ENCODE assay signal across 8 cellular contexts in the genomic region with DNA sequence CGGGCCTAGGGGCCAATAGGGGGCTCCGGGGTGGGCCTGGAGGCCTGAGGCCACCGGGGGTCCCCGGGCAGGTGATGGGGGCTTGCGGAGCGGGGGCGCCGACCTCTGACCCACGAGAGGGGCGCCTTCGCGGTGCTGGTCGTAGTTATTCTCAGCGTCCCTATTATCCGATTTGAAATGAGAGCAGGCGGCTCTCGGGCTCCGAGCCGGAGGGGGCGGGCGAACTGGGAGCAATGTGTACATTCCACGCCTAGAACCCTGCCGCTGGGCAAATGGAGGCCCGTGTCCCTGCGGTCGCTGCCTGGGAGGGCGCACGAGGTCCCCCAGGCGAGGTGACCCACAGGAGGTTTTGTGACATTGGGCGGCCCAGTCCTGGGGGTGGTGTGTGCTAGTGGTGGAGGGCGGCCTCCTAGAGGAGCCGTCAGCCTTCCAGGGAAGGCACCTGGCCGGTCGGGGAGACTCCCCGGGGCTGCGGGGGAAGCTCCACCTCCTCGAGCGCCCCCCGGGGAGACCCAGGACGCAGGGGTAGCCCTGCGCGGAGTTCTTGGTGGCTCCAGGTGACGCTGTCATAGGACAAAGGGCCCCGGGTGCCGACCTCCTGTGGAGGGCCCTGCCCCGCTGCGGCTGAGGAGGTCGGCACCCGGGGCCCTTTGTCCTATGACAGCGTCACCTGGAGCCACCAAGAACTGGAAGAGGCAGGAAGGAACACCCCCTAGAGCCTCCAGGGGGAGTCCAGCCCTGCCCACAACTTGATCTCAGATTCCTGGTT.
DNase-seq lines count a peak whose midpoint lies in the region; ATAC-seq and TF ChIP-seq lines count a peak whose summit lies in the region.

No MANE protein-coding gene starts in this region.

- H3K36me3 Mint-ChIP-seq in activated T-cell treated with anti-CD3 and anti-CD28 coated beads, Interleukin-2, amount 50 U/mL, for 24 hours (ENCODE audit: low read depth): peaks cover 58% of the 10 kb centered on the region
- peaks cover 34% of the 10 kb centered on the region for H3K36me3 Mint-ChIP-seq in nephron progenitor cell (ENCODE audit: low read depth)

- no peaks in the 10 kb centered on the region for H3K9me2 ChIP-seq in DOHH2 (replicated peaks; ENCODE audit: control insufficient read depth, low read length)

- TF ChIP-seq POLR2A in upper lobe of left lung (IDR thresholded peaks at IDR 0.05): peak in 1 of 4 donors; percentile 1

- H3K4me1 ChIP-seq in DOHH2 (ENCODE audit: control insufficient read depth, low read length): peaks cover 12% of the 10 kb centered on the region
- H3K4me1 ChIP-seq in HAP-1: peaks cover 8% of the 10 kb centered on the region
- H3K4me1 ChIP-seq in upper lobe of left lung: peaks cover 0 to 30% (median 10%) of the 10 kb centered on the region in 4 donors

- H3K27ac ChIP-seq in DOHH2 (ENCODE audit: low read depth, low read length): peak overlapping the region; percentile 70
- peak overlapping the region; percentile 87 to 94 (median 91) for H3K27ac ChIP-seq in upper lobe of left lung

- H3K4me1 Mint-ChIP-seq in activated T-cell treated with anti-CD3 and anti-CD28 coated beads, Interleukin-2, amount 50 U/mL, for 24 hours (ENCODE audit: low read depth): peaks cover 45% of the 10 kb centered on the region
- peaks cover 38% of the 10 kb centered on the region for H3K4me1 Mint-ChIP-seq in nephron progenitor cell

- no peaks in the 10 kb centered on the region for H3K9me3 Mint-ChIP-seq in activated T-cell treated with anti-CD3 and anti-CD28 coated beads, Interleukin-2, amount 50 U/mL, for 24 hours
- H3K9me3 Mint-ChIP-seq in nephron progenitor cell: no peaks in the 10 kb centered on the region

- in situ Hi-C loops in HAP-1 (cut with MboI; ENCODE audit: low sequenced_read_pairs): no loop called here

- peaks cover 12% of the 10 kb centered on the region for H3K79me2 ChIP-seq in DOHH2 (ENCODE audit: control insufficient read depth, low read length)

- H4K20me1 ChIP-seq in DOHH2 (ENCODE audit: control insufficient read depth, insufficient read depth, low read depth, low read length): no peaks in the 10 kb centered on the region

- H3K27ac Mint-ChIP-seq in activated T-cell treated with anti-CD3 and anti-CD28 coated beads, Interleukin-2, amount 50 U/mL, for 24 hours: peak overlapping the region; percentile 90
- H3K27ac Mint-ChIP-seq in nephron progenitor cell: peak overlapping the region; percentile 91

- H3K27me3 ChIP-seq in DOHH2 (ENCODE audit: control insufficient read depth, low read length) (no peaks in the 10 kb centered on the region), HAP-1 (ENCODE audit: low read depth) (no peaks in the 10 kb centered on the region), upper lobe of left lung (no peaks in the 10 kb centered on the region)

- 2% methylated on average over 35 of the region's 50 CpGs; no CpG with 5 or more reads in 1 of the 2 donors for WGBS in upper lobe of left lung, 2 donors

- H3K4me3 Mint-ChIP-seq in activated T-cell treated with anti-CD3 and anti-CD28 coated beads, Interleukin-2, amount 50 U/mL, for 24 hours: peak overlapping the region; percentile 92
- peak overlapping the region; percentile 79 for H3K4me3 Mint-ChIP-seq in nephron progenitor cell

- TF ChIP-seq CTCF in DOHH2 (IDR thresholded peaks at IDR 0.05; ENCODE audit: low read depth, low read length, poor library complexity, severe bottlenecking) (no peak), nephron progenitor cell (IDR thresholded peaks at IDR 0.05) (no peak), upper lobe of left lung (IDR thresholded peaks at IDR 0.05) (no peak)

- H3K9me3 ChIP-seq in DOHH2 (ENCODE audit: control insufficient read depth, insufficient read depth, low read length) (no peaks in the 10 kb centered on the region), HAP-1 (no peaks in the 10 kb centered on the region), upper lobe of left lung (no peaks in the 10 kb centered on the region)

- H3K36me3 ChIP-seq in DOHH2 (ENCODE audit: control insufficient read depth, low read length) (peaks cover 12% of the 10 kb centered on the region; the same call in 1 of the 2 replicates), HAP-1 (replicated peaks) (peaks cover 36% of the 10 kb centered on the region), upper lobe of left lung (peaks cover 0 to 3% (median 0%) of the 10 kb centered on the region in 4 donors)

- DNase-seq in HAP-1 (ENCODE audit: low spot score in 2 of 2): peak; percentile 58 to 80
- peak; percentile 56 for DNase-seq in NCI-H69 (lab: John Stamatoyannopoulos, UW)
- DNase-seq in activated T-cell treated with anti-CD3 and anti-CD28 coated beads, Interleukin-2, amount 50 U/mL, for 24 hours: peak; percentile 80
- DNase-seq in fibroblast of gingiva (ENCODE audit: low read depth): peak; percentile 31
- peak; percentile 62 for DNase-seq in nephron progenitor cell
- peak; percentile 61 to 86 for DNase-seq in upper lobe of left lung
- no peak for DNase-seq in NCI-H446 (lab: John Stamatoyannopoulos, UW)

- TF ChIP-seq EP300 in upper lobe of left lung (IDR thresholded peaks at IDR 0.05): no peak

- peak overlapping the region; percentile 73 for H3K4me2 ChIP-seq in DOHH2 (ENCODE audit: low read length)

- no peaks in the 10 kb centered on the region for H3K27me3 Mint-ChIP-seq in activated T-cell treated with anti-CD3 and anti-CD28 coated beads, Interleukin-2, amount 50 U/mL, for 24 hours
- H3K27me3 Mint-ChIP-seq in nephron progenitor cell (ENCODE audit: low read depth, poor library complexity): no peaks in the 10 kb centered on the region

- H3K4me3 ChIP-seq in DOHH2 (ENCODE audit: low read length) (peak overlapping the region; percentile 82), HAP-1 (peak overlapping the region; percentile 71), upper lobe of left lung (peak overlapping the region; percentile 67 to 95 (median 86))

- H3F3A ChIP-seq in DOHH2 (ENCODE audit: control insufficient read depth, insufficient read depth): peaks cover 4% of the 10 kb centered on the region; the same call in 1 of the 2 replicates

- ATAC-seq in upper lobe of left lung (ENCODE audit: low FRiP score in 2 of 2): peak; percentile 17 to 37

Comparison
In these comparisons a context has a peak if more than half of its experiments do, and no peak if none do; other contexts are left out.
1. DNase-seq: peak in HAP-1 (2 of 2), NCI-H69 (single experiment), activated T-cell treated with anti-CD3 and anti-CD28 coated beads, Interleukin-2, amount 50 U/mL, for 24 hours (single experiment), fibroblast of gingiva (single experiment), nephron progenitor cell (single experiment) and upper lobe of left lung (2 of 2); none in NCI-H446 (0 of 2).
2. Peak in every context shown above with its lines, with median percentiles within 50 percentile points of each other: H3K4me3 ChIP-seq.